ENCODE assay signal across 25 cellular contexts in the genomic region with DNA sequence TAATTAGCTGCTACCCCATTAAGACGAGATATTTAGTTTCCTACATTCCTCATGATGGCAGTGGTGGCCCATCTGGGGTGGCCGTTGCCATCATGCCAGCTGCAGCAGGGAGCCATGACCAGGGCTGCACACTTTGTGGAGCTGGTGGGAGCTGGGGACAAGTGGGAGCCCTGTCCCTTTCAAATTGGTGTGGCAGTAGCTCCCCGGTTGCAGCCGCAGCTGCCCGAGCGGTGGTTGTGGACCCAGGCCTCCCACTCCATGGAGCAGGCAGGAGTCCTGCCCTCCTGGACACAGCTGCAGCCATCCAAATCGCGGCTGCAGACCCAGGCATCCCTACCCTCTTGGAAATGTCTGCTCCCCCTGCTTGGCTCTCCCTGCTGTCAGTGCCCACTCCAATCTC. TPM values are rescaled to one million over a fixed set of nuclear protein-coding genes. Genes with fewer than 3 reads are reported as not detected.
DNase-seq lines count a peak whose midpoint lies in the region; ATAC-seq and TF ChIP-seq lines count a peak whose summit lies in the region.
"Had no signal": no experiment of that assay in that cellular context is flagged by ENCODE, and none has a peak within 500 bp of the region (broad histone marks: within the 10 kb centered on the region; RNA-seq: fewer than 3 reads in every experiment).

No MANE protein-coding gene starts in this region.

- no peak overlapping the region for H3K27ac Mint-ChIP-seq in stimulated activated naive B cell treated with anti-CD40 and anti-IgM and Interleukin-4, amounts not matched to agents 10 μg/mL and 1 μg/mL and 100 μg/mL, for 72 hours
- H3K27ac Mint-ChIP-seq in Caco-2 (ENCODE audit: unreplicated experiment), result no peak overlapping the region
- H3K27ac Mint-ChIP-seq: CD14-positive monocyte; CD4-positive, alpha-beta memory T cell; CD4-positive, CD25-positive, alpha-beta regulatory T cell; CD8-positive, alpha-beta memory T cell had no signal

- no TSS peak for BruUV-seq in Caco-2 (replicated peaks; lab: Mats Ljungman, UMichigan)

- no peaks in the 10 kb centered on the region for H3K9me3 Mint-ChIP-seq in stimulated activated naive B cell treated with anti-CD40 and anti-IgM and Interleukin-4, amounts not matched to agents 10 μg/mL and 1 μg/mL and 100 μg/mL, for 72 hours
- no peaks in the 10 kb centered on the region for H3K9me3 Mint-ChIP-seq in Caco-2 (ENCODE audit: unreplicated experiment)
- H3K9me3 Mint-ChIP-seq: CD4-positive, alpha-beta memory T cell; CD4-positive, CD25-positive, alpha-beta regulatory T cell; CD8-positive, alpha-beta memory T cell had no signal

- no peak for ATAC-seq in stimulated activated naive B cell treated with anti-CD40 and anti-IgM and Interleukin-4, amounts not matched to agents 10 μg/mL and 1 μg/mL and 100 μg/mL, for 72 hours (replicated peaks)
- ATAC-seq: GM12878 had no signal

- intact Hi-C loops in Caco-2 (cut with micrococcal nuclease; ENCODE audit: unreplicated experiment), result loop anchor here (5.0 kb wide), 1 partner anchor 170 kb away; no protein-coding TSS in a partner anchor

- TF ChIP-seq CTCF in HEK293 (tag by site-specific recombination; IDR thresholded peaks at IDR 0.05), result peak; percentile 13; the same call in 1 of the 2 replicates
- no peak for TF ChIP-seq CTCF in NB4 (IDR thresholded peaks at IDR 0.05; ENCODE audit: low read depth, low read length)
- no peak for TF ChIP-seq CTCF in Caco-2 (IDR thresholded peaks at IDR 0.05; ENCODE audit: insufficient read depth in 1 of 2, low read depth in 1 of 2, low read length in 1 of 2, severe bottlenecking in 1 of 2, unreplicated experiment in 1 of 2)

- H3K27me3 ChIP-seq in Caco-2 (replicated peaks; ENCODE audit: control insufficient read depth, insufficient read depth, low read length), result no peaks in the 10 kb centered on the region
- H3K27me3 ChIP-seq: BE2C, BLaER1 had no signal

- CTCF ChIA-PET in HEK293 (lab: Yijun Ruan, JAX) (interaction anchor here (0.5 kb wide), 1 partner anchor 60 kb away, joined by 3 read pairs; no protein-coding TSS in a partner anchor), Caco-2 (lab: Charles Lee) (no interaction called here)

- H3K4me1 Mint-ChIP-seq in stimulated activated naive B cell treated with anti-CD40 and anti-IgM and Interleukin-4, amounts not matched to agents 10 μg/mL and 1 μg/mL and 100 μg/mL, for 72 hours, result no peaks in the 10 kb centered on the region
- H3K4me1 Mint-ChIP-seq in Caco-2 (ENCODE audit: low read depth, unreplicated experiment), result peaks cover 6% of the 10 kb centered on the region
- H3K4me1 Mint-ChIP-seq: CD14-positive monocyte; CD4-positive, alpha-beta memory T cell; CD8-positive, alpha-beta memory T cell had no signal

- POLR2A ChIA-PET in HEK293 (lab: Yijun Ruan, JAX) (no interaction called here), Caco-2 (lab: Charles Lee) (no interaction called here)

- no peaks in the 10 kb centered on the region for H3K9me3 ChIP-seq in HEK293 (ENCODE audit: control insufficient read depth, insufficient read depth, low read depth, low read length)
- no peaks in the 10 kb centered on the region for H3K9me3 ChIP-seq in Caco-2
- H3K9me3 ChIP-seq: BE2C, BLaER1 had no signal

- H3K4me3 ChIP-seq in HEK293 (ENCODE audit: low read depth, low read length) (no peak overlapping the region), NB4 (ENCODE audit: low read depth, low read length) (no peak overlapping the region), Caco-2 (ENCODE audit: low read depth, low read length) (no peak overlapping the region)
- H3K4me3 ChIP-seq: BLaER1, GM12878 had no signal

- no peaks in the 10 kb centered on the region for H3K36me3 Mint-ChIP-seq in stimulated activated naive B cell treated with anti-CD40 and anti-IgM and Interleukin-4, amounts not matched to agents 10 μg/mL and 1 μg/mL and 100 μg/mL, for 72 hours
- H3K36me3 Mint-ChIP-seq in Caco-2 (ENCODE audit: insufficient read depth, unreplicated experiment), result no peaks in the 10 kb centered on the region
- H3K36me3 Mint-ChIP-seq: CD14-positive monocyte; CD4-positive, alpha-beta memory T cell; CD4-positive, CD25-positive, alpha-beta regulatory T cell; CD8-positive, alpha-beta memory T cell had no signal

- H3K4me3 Mint-ChIP-seq in stimulated activated naive B cell treated with anti-CD40 and anti-IgM and Interleukin-4, amounts not matched to agents 10 μg/mL and 1 μg/mL and 100 μg/mL, for 72 hours, result no peak overlapping the region
- H3K4me3 Mint-ChIP-seq in Caco-2 (ENCODE audit: unreplicated experiment), result no peak overlapping the region
- H3K4me3 Mint-ChIP-seq: CD14-positive monocyte; CD4-positive, alpha-beta memory T cell; CD4-positive, CD25-positive, alpha-beta regulatory T cell; CD8-positive, alpha-beta memory T cell had no signal

- no peak for TF ChIP-seq POLR2A in NB4 (IDR thresholded peaks at IDR 0.05; ENCODE audit: extremely low read depth, insufficient read length)

- peaks cover 0 to 16% of the 10 kb centered on the region in 2 donors for H3K27me3 Mint-ChIP-seq in stimulated activated naive B cell treated with anti-CD40 and anti-IgM and Interleukin-4, amounts not matched to agents 10 μg/mL and 1 μg/mL and 100 μg/mL, for 72 hours
- H3K27me3 Mint-ChIP-seq in Caco-2 (ENCODE audit: insufficient read depth, unreplicated experiment), result no peaks in the 10 kb centered on the region
- H3K27me3 Mint-ChIP-seq: CD4-positive, CD25-positive, alpha-beta regulatory T cell had no signal

- H3K4me1 ChIP-seq in HEK293 (ENCODE audit: control insufficient read depth, insufficient read depth, low read length) (no peaks in the 10 kb centered on the region), Caco-2 (peaks cover 5% of the 10 kb centered on the region; the same call in 1 of the 2 replicates)
- H3K4me1 ChIP-seq: BE2C had no signal

- H3K27ac ChIP-seq in HEK293 (ENCODE audit: extremely low read depth, low read depth, low read length), result no peak overlapping the region
- H3K27ac ChIP-seq: BLaER1 had no signal

- DNase-seq in NCI-H345 (lab: John Stamatoyannopoulos, UW) (peak; percentile 6), NCI-H345 treated with DMSO at 0.1 percent for 48 hours (lab: John Stamatoyannopoulos, UW; ENCODE audit: unreplicated experiment) (no peak), NB4 (ENCODE audit: low read depth) (peak; percentile 2), NCI-H69 (lab: John Stamatoyannopoulos, UW) (peak; percentile 4), DMS53 treated with DMSO at 0.1 percent for 48 hours (lab: John Stamatoyannopoulos, UW; ENCODE audit: unreplicated experiment) (no peak), Caco-2 (no peak)
- DNase-seq in stimulated activated naive B cell treated with anti-CD40 and anti-IgM and Interleukin-4, amounts not matched to agents 10 μg/mL and 1 μg/mL and 100 μg/mL, for 72 hours, result no peak
- DNase-seq: 8988T; ACHN; BE2C; C1 segment of cervical spinal cord; Calu3; CD4-positive, alpha-beta memory T cell; CD4-positive, CD25-positive, alpha-beta regulatory T cell; CD8-positive, alpha-beta memory T cell; COR-L47; DMS79; DND-41; EL; GDM1 had no signal

- H3K36me3 ChIP-seq in HEK293 (ENCODE audit: control insufficient read depth in 2 of 2, insufficient read depth in 1 of 2, low read length in 2 of 2), result no peaks in the 10 kb centered on the region
- H3K36me3 ChIP-seq in Caco-2 (ENCODE audit: control insufficient read depth, insufficient read depth, low read length), result no peaks in the 10 kb centered on the region
- H3K36me3 ChIP-seq: BE2C, BLaER1 had no signal

TF ChIP-seq in HEK293, 187 proteins besides CTCF, POLR2A, EP300 and RAD21 (continues in another document):
- TF ChIP-seq ZNF530 (tag by site-specific recombination; IDR thresholded peaks at IDR 0.05; ENCODE audit: low read depth), result no peak
- no peak for TF ChIP-seq HOXA7 (CRISPR knock-in tag; IDR thresholded peaks at IDR 0.05; ENCODE audit: borderline replicate concordance)
- TF ChIP-seq ZNF350 (tag by site-specific recombination; IDR thresholded peaks at IDR 0.05), result no peak
- no peak for TF ChIP-seq ZNF776 (tag by site-specific recombination; IDR thresholded peaks at IDR 0.05; ENCODE audit: borderline replicate concordance)
- TF ChIP-seq ZNF624 (tag by site-specific recombination; IDR thresholded peaks at IDR 0.05), result no peak
- no peak for TF ChIP-seq ZNF600 (tag by site-specific recombination; IDR thresholded peaks at IDR 0.05)
- no peak for TF ChIP-seq TRIM28 (IDR thresholded peaks at IDR 0.05; ENCODE audit: borderline replicate concordance, low read length)
- TF ChIP-seq, protein P1, sequence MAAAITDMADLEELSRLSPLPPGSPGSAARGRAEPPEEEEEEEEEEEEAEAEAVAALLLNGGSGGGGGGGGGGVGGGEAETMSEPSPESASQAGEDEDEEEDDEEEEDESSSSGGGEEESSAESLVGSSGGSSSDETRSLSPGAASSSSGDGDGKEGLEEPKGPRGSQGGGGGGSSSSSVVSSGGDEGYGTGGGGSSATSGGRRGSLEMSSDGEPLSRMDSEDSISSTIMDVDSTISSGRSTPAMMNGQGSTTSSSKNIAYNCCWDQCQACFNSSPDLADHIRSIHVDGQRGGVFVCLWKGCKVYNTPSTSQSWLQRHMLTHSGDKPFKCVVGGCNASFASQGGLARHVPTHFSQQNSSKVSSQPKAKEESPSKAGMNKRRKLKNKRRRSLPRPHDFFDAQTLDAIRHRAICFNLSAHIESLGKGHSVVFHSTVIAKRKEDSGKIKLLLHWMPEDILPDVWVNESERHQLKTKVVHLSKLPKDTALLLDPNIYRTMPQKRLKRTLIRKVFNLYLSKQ (tag by site-specific recombination; IDR thresholded peaks at IDR 0.05; ENCODE audit: borderline replicate concordance), result no peak
- TF ChIP-seq ZNF175 (tag by site-specific recombination; IDR thresholded peaks at IDR 0.05), result no peak
- TF ChIP-seq, protein P2, sequence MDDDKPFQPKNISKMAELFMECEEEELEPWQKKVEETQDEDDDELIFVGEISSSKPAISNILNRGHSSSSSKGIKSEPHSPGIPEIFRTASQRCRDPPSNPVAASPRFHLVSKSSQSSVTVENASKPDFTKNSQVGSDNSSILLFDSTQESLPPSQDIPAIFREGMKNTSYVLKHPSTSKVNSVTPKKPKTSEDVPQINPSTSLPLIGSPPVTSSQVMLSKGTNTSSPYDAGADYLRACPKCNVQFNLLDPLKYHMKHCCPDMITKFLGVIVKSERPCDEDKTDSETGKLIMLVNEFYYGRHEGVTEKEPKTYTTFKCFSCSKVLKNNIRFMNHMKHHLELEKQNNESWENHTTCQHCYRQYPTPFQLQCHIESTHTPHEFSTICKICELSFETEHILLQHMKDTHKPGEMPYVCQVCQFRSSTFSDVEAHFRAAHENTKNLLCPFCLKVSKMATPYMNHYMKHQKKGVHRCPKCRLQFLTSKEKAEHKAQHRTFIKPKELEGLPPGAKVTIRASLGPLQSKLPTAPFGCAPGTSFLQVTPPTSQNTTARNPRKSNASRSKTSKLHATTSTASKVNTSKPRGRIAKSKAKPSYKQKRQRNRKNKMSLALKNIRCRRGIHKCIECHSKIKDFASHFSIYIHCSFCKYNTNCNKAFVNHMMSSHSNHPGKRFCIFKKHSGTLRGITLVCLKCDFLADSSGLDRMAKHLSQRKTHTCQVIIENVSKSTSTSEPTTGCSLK (tag by site-specific recombination; IDR thresholded peaks at IDR 0.05), result no peak
- no peak for TF ChIP-seq ZNF658 (tag by site-specific recombination; IDR thresholded peaks at IDR 0.05)

RNA-seq across cellular contexts. Expression of a gene that starts 9.3 kb away (rescaled TPM):
- total RNA-seq in Caco-2 (2022), result 8.8 and 8.9 TPM in 2 replicates
- total RNA-seq: CD4-positive, alpha-beta memory T cell; CD4-positive, CD25-positive, alpha-beta regulatory T cell; CD8-positive, alpha-beta memory T cell; G401 had no signal

Comparison
In these comparisons a context has a peak if more than half of its experiments do, and no peak if none do; other contexts are left out.
1. DNase-seq: peak in NCI-H345 (single experiment), NB4 (single experiment) and NCI-H69 (single experiment); none in NCI-H345 treated with DMSO at 0.1 percent for 48 hours (single experiment), stimulated activated naive B cell treated with anti-CD40 and anti-IgM and Interleukin-4, amounts not matched to agents 10 μg/mL and 1 μg/mL and 100 μg/mL, for 72 hours (single experiment), DMS53 treated with DMSO at 0.1 percent for 48 hours (single experiment) and Caco-2 (0 of 2).